Comparison of ENCODE assay signal across 9 cellular contexts in the genomic region with DNA sequence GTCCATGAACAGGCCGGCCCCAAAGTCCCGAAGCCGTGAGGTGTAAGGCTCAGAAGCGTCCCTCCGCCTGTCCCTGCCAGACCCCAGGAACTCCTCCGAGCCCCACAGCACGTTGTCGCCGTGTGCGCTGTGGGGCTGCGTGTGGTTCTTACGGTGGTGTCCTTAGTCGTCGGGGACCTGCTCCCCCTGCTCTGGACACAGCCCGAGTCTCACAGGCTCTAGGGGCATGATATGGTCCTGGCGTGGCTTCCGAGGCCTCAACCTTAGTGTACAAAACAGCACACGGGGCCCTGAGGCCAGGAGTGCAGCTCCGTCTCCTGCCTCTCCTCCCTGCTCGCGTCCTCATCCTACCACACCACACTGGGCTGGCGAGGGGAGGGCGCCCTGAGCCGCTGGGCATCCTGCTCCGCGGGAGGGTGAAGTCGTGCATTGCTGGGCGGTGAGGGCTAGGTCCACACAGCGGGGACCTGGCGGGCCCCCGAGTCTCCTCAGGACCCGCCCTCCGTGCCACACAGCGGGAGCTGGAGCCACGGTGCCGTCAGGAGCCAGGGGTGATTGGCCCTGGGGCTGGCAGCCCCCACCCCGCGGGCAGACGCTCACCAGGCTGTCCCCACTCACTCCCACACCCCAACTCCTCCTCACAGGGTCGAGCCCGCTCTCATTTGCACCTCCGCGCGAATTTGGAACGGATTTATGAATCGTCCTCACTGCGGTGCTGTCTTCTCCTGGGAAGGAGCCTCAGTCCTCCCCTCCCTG. TPM values are rescaled to one million over a fixed set of nuclear protein-coding genes. Genes with fewer than 3 reads are reported as not detected.
DNase-seq lines count a peak whose midpoint lies in the region; ATAC-seq and TF ChIP-seq lines count a peak whose summit lies in the region.
"Had no signal": no experiment of that assay in that cellular context is flagged by ENCODE, and none has a peak within 500 bp of the region (broad histone marks: within the 10 kb centered on the region; RNA-seq: fewer than 3 reads in every experiment).

No MANE protein-coding gene starts in this region.

- H3K79me2 ChIP-seq in KMS-11 (ENCODE audit: insufficient read depth, low read depth) = peaks cover 35% of the 10 kb centered on the region

- H3K4me1 Mint-ChIP-seq in CD8-positive, alpha-beta memory T cell = peaks cover 8 to 14% (median 14%) of the 10 kb centered on the region in 3 donors
- peaks cover 5 to 15% of the 10 kb centered on the region in 2 donors for H3K4me1 Mint-ChIP-seq in natural killer cell

- H3K36me3 ChIP-seq in CD8-positive, alpha-beta memory T cell (ENCODE audit: insufficient read depth, low read length) = no peaks in the 10 kb centered on the region
- no peaks in the 10 kb centered on the region for H3K36me3 ChIP-seq in KMS-11 (ENCODE audit: insufficient read depth)

- no peaks in the 10 kb centered on the region for H4K20me1 ChIP-seq in KMS-11 (ENCODE audit: insufficient read depth)

- no peaks in the 10 kb centered on the region for H3K36me3 Mint-ChIP-seq in CD8-positive, alpha-beta memory T cell
- no peaks in the 10 kb centered on the region for H3K36me3 Mint-ChIP-seq in natural killer cell

- intact Hi-C loops in natural killer cell (cut with micrococcal nuclease) = no loop called here

- H3K4me2 ChIP-seq in KMS-11 = peak overlapping the region; percentile 98

- H3K27ac Mint-ChIP-seq in CD8-positive, alpha-beta memory T cell = peak overlapping the region in 4 of 8 donors; percentile 39 to 61 (median 50)
- H3K27ac Mint-ChIP-seq in natural killer cell = peak overlapping the region; percentile 69 to 70

- DNase-seq in CD8-positive, alpha-beta memory T cell = peak in 1 of 5 donors; percentile 15
- DNase-seq in choroid plexus epithelial cell (ENCODE audit: low read depth) (no peak), natural killer cell (no peak), SKM-1 treated with dmso at 0.1 percent for 144 hours (lab: John Stamatoyannopoulos, UW; ENCODE audit: unreplicated experiment) (no peak), kidney glomerular epithelial cell (lab: John Stamatoyannopoulos, UW) (no peak), NCI-H128 (lab: John Stamatoyannopoulos, UW; ENCODE audit: unreplicated experiment) (no peak)

- H3K27me3 ChIP-seq in CD8-positive, alpha-beta memory T cell (ENCODE audit: insufficient read depth, low read length, poor library complexity, severe bottlenecking) = peaks cover 7% of the 10 kb centered on the region
- no peaks in the 10 kb centered on the region for H3K27me3 ChIP-seq in KMS-11 (ENCODE audit: insufficient read depth, low read depth)

- ATAC-seq in natural killer cell (no peak), HG03565 (IDR thresholded peaks at IDR 0.05; ENCODE audit: unreplicated experiment) (no peak)

- CTCF ChIA-PET in CD8-positive, alpha-beta memory T cell (lab: Charles Lee) = interaction anchor here (0.7 to 2.0 kb wide), 5 partner anchors 13 to 59 kb away, joined by 3 to 5 read pairs (median 4); no protein-coding TSS in a partner anchor

- POLR2A ChIA-PET in CD8-positive, alpha-beta memory T cell (lab: Charles Lee) = interaction anchor here (0.6 kb wide), 1 partner anchor 205 kb away, joined by 4 read pairs; no protein-coding TSS in a partner anchor

- peak overlapping the region; percentile 41 to 74 (median 51) for H3K4me3 Mint-ChIP-seq in CD8-positive, alpha-beta memory T cell
- H3K4me3 Mint-ChIP-seq in natural killer cell = peak overlapping the region; percentile 40

- H3K9me3 Mint-ChIP-seq in CD8-positive, alpha-beta memory T cell = no peaks in the 10 kb centered on the region
- no peaks in the 10 kb centered on the region for H3K9me3 Mint-ChIP-seq in natural killer cell

- no peaks in the 10 kb centered on the region for H3K9me3 ChIP-seq in CD8-positive, alpha-beta memory T cell (ENCODE audit: low read length)

- peak overlapping the region; percentile 86 for H2AFZ ChIP-seq in KMS-11 (ENCODE audit: low read depth)

- peaks cover under 1 to 15% of the 10 kb centered on the region in 2 donors for H3K27me3 Mint-ChIP-seq in CD8-positive, alpha-beta memory T cell
- H3K27me3 Mint-ChIP-seq in natural killer cell (ENCODE audit: low read depth in 2 of 2) = peaks cover 0 to 17% of the 10 kb centered on the region in 2 donors

- H3K27ac ChIP-seq in CD8-positive, alpha-beta memory T cell (ENCODE audit: low read depth, low read length) = peak overlapping the region; percentile 52
- no peak overlapping the region for H3K27ac ChIP-seq in KMS-11

- H3K4me3 ChIP-seq in CD8-positive, alpha-beta memory T cell (ENCODE audit: low read length) = peak overlapping the region; percentile 41
- H3K4me3 ChIP-seq in KMS-11 (IDR thresholded peaks at IDR 0.05; ENCODE audit: insufficient read depth, low read depth, low read length) (no peak overlapping the region), choroid plexus epithelial cell (ENCODE audit: low read depth, low read length) (peak overlapping the region; percentile 77)

- H3K9ac ChIP-seq in KMS-11 = peak overlapping the region; percentile 83

- peaks cover 35% of the 10 kb centered on the region for H3K4me1 ChIP-seq in CD8-positive, alpha-beta memory T cell (ENCODE audit: insufficient read depth, low read length)
- H3K4me1 ChIP-seq in KMS-11 (ENCODE audit: low read depth, poor library complexity, severe bottlenecking) = peaks cover 37% of the 10 kb centered on the region

- TF ChIP-seq CTCF in KMS-11 (conservative IDR thresholded peaks at IDR 0.05; ENCODE audit: low read depth, low read length) (no peak), choroid plexus epithelial cell (conservative IDR thresholded peaks at IDR 0.05; ENCODE audit: low read depth, low read length) (no peak), natural killer cell (IDR thresholded peaks at IDR 0.05) (no peak)

RNA-seq across cellular contexts. Expression of gene MAFG, which starts 1.1 kb away (rescaled TPM):
- 10 to 100 TPM; 28.4 to 34.7 TPM for total RNA-seq in CD8-positive, alpha-beta memory T cell
- polyA plus RNA-seq in CD8-positive, alpha-beta memory T cell = 2.5 TPM
- total RNA-seq in natural killer cell = 10 to 100 TPM; 11.9 to 14.6 (median 13.2) TPM

RNA-seq across cellular contexts. Expression of gene PYCR1, which starts 8.4 kb away (rescaled TPM):
- 100 to 1,000 TPM; 128 to 138 TPM for total RNA-seq in CD8-positive, alpha-beta memory T cell
- 0.63 TPM for polyA plus RNA-seq in CD8-positive, alpha-beta memory T cell
- total RNA-seq in natural killer cell = 1 to 10 TPM in 1 of 3 donors, not detected in 2; 3.4 TPM

RNA-seq across cellular contexts. Expression of gene SIRT7, which starts 10.7 kb away (rescaled TPM):
- total RNA-seq in CD8-positive, alpha-beta memory T cell = 10 to 100 TPM; 41.4 to 41.7 TPM
- polyA plus RNA-seq in CD8-positive, alpha-beta memory T cell = 40.1 TPM
- total RNA-seq in natural killer cell = 100 to 1,000 TPM in 1 of 3 donors, 10 to 100 TPM in 2; 75.8 to 102 (median 94.9) TPM

RNA-seq across cellular contexts. Expression of gene PCYT2, which starts 17.5 kb away (rescaled TPM):
- 10 to 100 TPM; 30.3 to 31.6 TPM for total RNA-seq in CD8-positive, alpha-beta memory T cell
- 35.7 TPM for polyA plus RNA-seq in CD8-positive, alpha-beta memory T cell
- 10 to 100 TPM; 30.6 to 34.4 (median 34.2) TPM for total RNA-seq in natural killer cell

RNA-seq across cellular contexts. Expression of gene MYADML2, which starts 18.4 kb away (rescaled TPM):
- total RNA-seq in CD8-positive, alpha-beta memory T cell = not detected
- not detected for polyA plus RNA-seq in CD8-positive, alpha-beta memory T cell
- not detected for total RNA-seq in natural killer cell
- total RNA-seq: LHCN-M2 had no signal

Comparison
In these comparisons a context has a peak if more than half of its experiments do, and no peak if none do; other contexts are left out.
1. RNA of gene PYCR1, which starts 8.4 kb away (total RNA-seq): 128 to 138 TPM in CD8-positive, alpha-beta memory T cell; 3.4 TPM in natural killer cell; every median in the first group is over 10 times any median in the second.